In the genomic region with DNA sequence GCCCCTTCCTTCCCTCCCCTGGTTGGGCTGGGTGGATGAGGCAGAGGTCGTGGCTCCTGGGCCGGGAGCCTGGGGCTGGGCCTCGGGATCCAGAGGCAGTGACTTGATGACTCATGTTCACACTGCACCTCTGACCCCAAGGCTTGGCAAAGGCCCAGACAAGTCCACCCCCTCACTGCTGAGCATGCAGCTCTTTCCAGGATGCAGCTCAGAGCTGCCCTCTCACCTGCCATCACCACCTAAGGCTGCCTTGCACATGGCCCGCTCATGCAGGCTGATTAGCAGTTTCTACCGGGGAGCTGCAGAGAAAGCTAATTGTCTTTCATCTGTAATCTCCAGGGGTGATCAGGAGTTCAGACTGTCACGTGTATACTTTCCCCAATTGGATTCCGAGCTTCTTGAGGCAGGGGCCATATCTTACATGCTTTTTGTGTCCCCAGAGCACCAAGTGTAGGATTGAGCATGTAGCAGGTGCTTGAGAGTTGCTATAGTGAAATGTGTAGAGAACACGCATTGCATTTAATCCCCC, we compare ENCODE assay signal across 11 cellular contexts.
DNase-seq lines count a peak whose midpoint lies in the region; ATAC-seq, FAIRE-seq and TF ChIP-seq lines count a peak whose summit lies in the region.
"Had no signal": no experiment of that assay in that cellular context is flagged by ENCODE, and none has a peak within 500 bp of the region (broad histone marks: within the 10 kb centered on the region; RNA-seq: fewer than 3 reads in every experiment).

No MANE protein-coding gene starts in this region.

- no peaks in the 10 kb centered on the region for H3K4me1 ChIP-seq in pancreas
- H3K4me1 ChIP-seq: HAP-1 had no signal

- no peaks in the 10 kb centered on the region for H3K27me3 ChIP-seq in pancreas

- DNase-seq in NCI-H146 (lab: John Stamatoyannopoulos, UW), result peak; percentile 24
- DNase-seq in NCI-H146 treated with DMSO at 0.1 percent for 48 hours (lab: John Stamatoyannopoulos, UW; ENCODE audit: unreplicated experiment), result no peak
- DNase-seq in NCI-H82 treated with DMSO at 0.1 percent for 48 hours (lab: John Stamatoyannopoulos, UW; ENCODE audit: unreplicated experiment), result peak; percentile 98
- DNase-seq in erythroblast (lab: John Stamatoyannopoulos, UW), result peak; percentile 45 to 64
- DNase-seq in pancreas, result peak in 3 of 6 donors; percentile 27 to 46 (median 28)
- no peak for DNase-seq in NCI-H1092 (lab: John Stamatoyannopoulos, UW)
- DNase-seq in SKM-1 (lab: John Stamatoyannopoulos, UW; ENCODE audit: unreplicated experiment), result no peak
- no peak for DNase-seq in GM10248 (ENCODE audit: extremely low spot score)

- FAIRE-seq in pancreas (lab: Jason Lieb, UNC), result no peak

- intact Hi-C loops in pancreas (cut with DNase I), result no loop called here

- 61 to 62% methylated on average over 8 of the region's 8 CpGs for WGBS in pancreas, 2 donors

- H3K9me3 ChIP-seq in pancreas, result no peaks in the 10 kb centered on the region
- H3K9me3 ChIP-seq: HAP-1 had no signal

- TF ChIP-seq CTCF in pancreas (IDR thresholded peaks at IDR 0.05) (no peak), GM10248 (IDR thresholded peaks at IDR 0.05; ENCODE audit: control extremely low read depth, extremely low read depth, low read depth, missing control alignments) (no peak)

- ATAC-seq in pancreas, result peak in 3 of 4 donors; percentile 35 to 65 (median 60)

- H3K36me3 ChIP-seq in pancreas, result no peaks in the 10 kb centered on the region
- H3K36me3 ChIP-seq: HAP-1 had no signal

- CTCF ChIA-PET in GM10248 (lab: Yijun Ruan, JAX), result interaction anchor here (0.8 to 1.8 kb wide), 7 partner anchors 9 to 184 kb away, joined by 3 to 6 read pairs (median 3); no protein-coding TSS in a partner anchor

- POLR2A ChIA-PET in GM10248 (lab: Yijun Ruan, JAX), result interaction anchor here (0.6 kb wide), 1 partner anchor 72 kb away, joined by 5 read pairs; no protein-coding TSS in a partner anchor

- no peak overlapping the region for H3K4me3 ChIP-seq in pancreas
- H3K4me3 ChIP-seq: HAP-1, SK-N-MC had no signal

- TF ChIP-seq POLR2A in erythroblast (IDR thresholded peaks at IDR 0.05; ENCODE audit: low read length), result no peak

- no peak overlapping the region for H3K27ac ChIP-seq in pancreas
- H3K27ac ChIP-seq: epithelial cell of prostate, SK-N-MC had no signal

Comparison
In these comparisons a context has a peak if more than half of its experiments do, and no peak if none do; other contexts are left out.
1. DNase-seq: peak in NCI-H146 (single experiment), NCI-H82 treated with DMSO at 0.1 percent for 48 hours (single experiment) and erythroblast (2 of 2); none in NCI-H146 treated with DMSO at 0.1 percent for 48 hours (single experiment), NCI-H1092 (single experiment), SKM-1 (single experiment) and GM10248 (single experiment).